In the genomic region with DNA sequence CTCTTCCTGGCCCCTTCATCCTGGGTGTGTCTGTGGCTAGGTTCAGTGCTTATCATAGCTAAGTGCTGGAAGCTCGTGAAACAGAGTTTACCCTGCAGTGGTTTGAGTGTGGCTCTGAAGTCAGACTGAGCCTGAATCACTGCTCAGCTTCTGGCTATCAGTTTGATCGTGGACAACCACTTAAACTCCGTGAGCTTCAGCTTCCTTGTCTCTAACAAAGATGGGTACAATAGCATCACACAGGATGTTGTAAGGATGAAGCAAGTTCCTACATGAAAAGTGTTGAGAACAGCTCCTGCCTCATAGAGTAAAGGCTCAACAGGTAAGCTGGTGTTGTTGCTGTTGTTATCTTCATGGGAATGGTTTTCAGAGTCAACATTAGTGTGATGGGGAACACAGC, we compare ENCODE assay signal across 14 cellular contexts.
"Had no signal": no experiment of that assay in that cellular context is flagged by ENCODE, and none has a peak within 500 bp of the region (broad histone marks: within the 10 kb centered on the region; RNA-seq: fewer than 3 reads in every experiment).

No MANE protein-coding gene starts in this region.

- H3K36me3 ChIP-seq: brain microvascular endothelial cell, gastrocnemius medialis, heart left ventricle, SJSA1 had no signal

- H3K4me3 ChIP-seq: gastrocnemius medialis, heart left ventricle, lung, SJSA1 had no signal

- H3K27ac Mint-ChIP-seq: activated CD4-positive, alpha-beta T cell treated with anti-CD3 and anti-CD28 coated beads for 36 hours; activated naive CD8-positive, alpha-beta T cell; stimulated activated naive B cell treated with anti-CD40 and anti-IgM and Interleukin-4, amounts not matched to agents 10 μg/mL and 1 μg/mL and 100 μg/mL, for 72 hours had no signal

- H3K4me1 Mint-ChIP-seq: stimulated activated naive B cell treated with anti-CD40 and anti-IgM and Interleukin-4, amounts not matched to agents 10 μg/mL and 1 μg/mL and 100 μg/mL, for 72 hours had no signal

- H3K4me3 Mint-ChIP-seq: activated CD4-positive, alpha-beta T cell treated with anti-CD3 and anti-CD28 coated beads for 36 hours; activated naive CD8-positive, alpha-beta T cell; stimulated activated naive B cell treated with anti-CD40 and anti-IgM and Interleukin-4, amounts not matched to agents 10 μg/mL and 1 μg/mL and 100 μg/mL, for 72 hours had no signal

- DNase-seq: activated CD4-positive, alpha-beta T cell treated with anti-CD3 and anti-CD28 coated beads for 36 hours; activated effector memory CD4-positive, alpha-beta T cell treated with anti-CD3 and anti-CD28 coated beads, Interleukin-2, amount 50 U/mL, for 16 hours; brain microvascular endothelial cell; cerebellar nuclear complex; effector CD8-positive, alpha-beta T cell; gastrocnemius medialis; heart left ventricle; midbrain; stimulated activated CD4-positive, alpha-beta T cell treated with anti-CD3 and anti-CD28 coated beads, Interleukin-2, amount 100 ng/mL, for 48 hours; stimulated activated naive B cell treated with anti-CD40 and anti-IgM and Interleukin-4, amounts not matched to agents 10 μg/mL and 1 μg/mL and 100 μg/mL, for 72 hours; trophoblast cell had no signal

- ATAC-seq: gastrocnemius medialis, heart left ventricle had no signal

- H3K27me3 ChIP-seq: brain microvascular endothelial cell had no signal

- H3K36me3 Mint-ChIP-seq: activated naive CD8-positive, alpha-beta T cell; stimulated activated naive B cell treated with anti-CD40 and anti-IgM and Interleukin-4, amounts not matched to agents 10 μg/mL and 1 μg/mL and 100 μg/mL, for 72 hours had no signal
